In the genomic region with DNA sequence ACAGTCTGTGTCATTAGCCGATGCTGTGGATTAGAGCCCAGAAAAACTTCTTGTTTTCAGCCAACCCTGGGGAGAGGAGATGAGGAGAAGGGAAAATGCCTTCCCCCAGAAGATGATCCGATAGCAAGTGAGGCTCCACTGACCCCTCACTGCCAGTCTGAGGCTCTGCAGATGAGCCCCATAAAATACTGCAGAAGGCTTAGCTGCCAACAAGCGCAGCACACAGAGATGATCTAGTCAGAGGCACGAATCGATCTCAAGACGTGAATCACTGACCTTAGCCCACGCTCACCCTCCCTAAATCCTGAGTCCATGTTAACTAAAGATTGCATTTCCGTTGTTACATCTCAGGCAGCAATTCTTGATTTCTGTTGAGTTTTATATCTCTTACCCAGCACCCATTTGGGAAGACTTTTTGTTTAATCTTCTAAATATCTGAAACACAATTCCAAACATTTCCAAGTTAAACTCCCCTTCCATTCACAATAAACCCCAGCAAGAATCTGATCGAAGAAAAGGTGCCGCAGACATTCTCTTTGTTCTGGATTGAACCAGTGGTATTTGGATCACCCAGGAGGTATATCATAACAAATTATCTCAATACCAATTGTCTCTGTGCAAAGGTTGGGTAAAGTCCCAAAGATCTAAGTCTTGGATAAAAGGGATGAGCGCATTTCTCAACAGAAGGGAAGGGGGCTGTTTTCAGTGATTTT, we compare ENCODE assay signal across 28 cellular contexts. TPM values are rescaled to one million over a fixed set of nuclear protein-coding genes. Genes with fewer than 3 reads are reported as not detected.
A peak's percentile ranks its signal among the peaks of the same experiment; 100 is the strongest.
DNase-seq lines count a peak whose midpoint lies in the region; ATAC-seq and TF ChIP-seq lines count a peak whose summit lies in the region.
"Had no signal": no experiment of that assay in that cellular context is flagged by ENCODE, and none has a peak within 500 bp of the region (broad histone marks: within the 10 kb centered on the region; RNA-seq: fewer than 3 reads in every experiment).

No MANE protein-coding gene starts in this region.

- H3K9me3 ChIP-seq in uterus: no peaks in the 10 kb centered on the region
- H3K9me3 ChIP-seq: breast epithelium, colonic mucosa, esophagus muscularis mucosa had no signal

- peak in 1 of 2 experiments; percentile 26; a peak in 1 of 4 replicates for TF ChIP-seq CTCF in GM23338 (conservative IDR thresholded peaks at IDR 0.05; ENCODE audit: low read depth in 2 of 2)
- no peak for TF ChIP-seq CTCF in fibroblast of the aortic adventitia (IDR thresholded peaks at IDR 0.05; ENCODE audit: insufficient read depth, low read length)
- TF ChIP-seq CTCF in uterus (IDR thresholded peaks at IDR 0.05): no peak
- no peak for TF ChIP-seq CTCF in natural killer cell (IDR thresholded peaks at IDR 0.05)

- H4K20me1 ChIP-seq in GM23338 (replicated peaks; ENCODE audit: insufficient read depth): no peaks in the 10 kb centered on the region

- H3K27ac ChIP-seq in GM23338 (ENCODE audit: low read depth) (no peak overlapping the region), uterus (peak overlapping the region; percentile 9 to 57)
- H3K27ac ChIP-seq: breast epithelium, colonic mucosa, esophagus muscularis mucosa, VCaP had no signal

- no peaks in the 10 kb centered on the region for H3K9me3 Mint-ChIP-seq in GM23338
- H3K9me3 Mint-ChIP-seq in natural killer cell: no peaks in the 10 kb centered on the region
- H3K9me3 Mint-ChIP-seq in activated naive CD4-positive, alpha-beta T cell treated with anti-CD3 and anti-CD28 coated beads for 36 hours: no peaks in the 10 kb centered on the region
- H3K9me3 Mint-ChIP-seq: activated CD4-positive, alpha-beta T cell treated with anti-CD3 and anti-CD28 coated beads, Interleukin-2, amount 10 ng/mL, durations not matched to agents 7 days and 5 days; activated naive CD4-positive, alpha-beta T cell treated with anti-CD3 and anti-CD28 coated beads, Interleukin-2, amount 10 ng/mL, durations not matched to agents 7 days and 5 days; CD4-positive, CD25-positive, alpha-beta regulatory T cell; effector memory CD8-positive, alpha-beta T cell had no signal

- H3K27me3 Mint-ChIP-seq in GM23338 (ENCODE audit: insufficient read depth, low read depth, poor library complexity): peaks cover 5% of the 10 kb centered on the region
- peaks cover 15 to 25% of the 10 kb centered on the region in 2 donors for H3K27me3 Mint-ChIP-seq in natural killer cell (ENCODE audit: low read depth in 2 of 2)
- H3K27me3 Mint-ChIP-seq in activated naive CD4-positive, alpha-beta T cell treated with anti-CD3 and anti-CD28 coated beads for 36 hours (ENCODE audit: low read depth): peaks cover 12% of the 10 kb centered on the region

- TF ChIP-seq POLR2A in uterus (IDR thresholded peaks at IDR 0.05): no peak

- peaks cover 48% of the 10 kb centered on the region for H3K4me1 ChIP-seq in GM23338 (ENCODE audit: insufficient read depth)
- no peaks in the 10 kb centered on the region for H3K4me1 ChIP-seq in uterus
- H3K4me1 ChIP-seq: breast epithelium, colonic mucosa, esophagus muscularis mucosa had no signal

- H3K27ac Mint-ChIP-seq in GM23338 (no peak overlapping the region; the same call in 1 of the 2 replicates), natural killer cell (no peak overlapping the region)
- H3K27ac Mint-ChIP-seq in activated naive CD4-positive, alpha-beta T cell treated with anti-CD3 and anti-CD28 coated beads for 36 hours: no peak overlapping the region
- H3K27ac Mint-ChIP-seq: activated CD4-positive, alpha-beta T cell treated with anti-CD3 and anti-CD28 coated beads, Interleukin-2, amount 10 ng/mL, durations not matched to agents 7 days and 5 days; activated CD8-positive, alpha-beta memory T cell treated with anti-CD3 and anti-CD28 coated beads, Interleukin-2, amount 10 ng/mL, durations not matched to agents 7 days and 5 days; activated naive CD4-positive, alpha-beta T cell treated with anti-CD3 and anti-CD28 coated beads, Interleukin-2, amount 10 ng/mL, durations not matched to agents 7 days and 5 days; CD4-positive, CD25-positive, alpha-beta regulatory T cell; effector memory CD8-positive, alpha-beta T cell; stimulated activated memory B cell treated with anti-CD40 and anti-IgM and Interleukin-4, amounts not matched to agents 10 μg/mL and 1 μg/mL and 100 μg/mL, for 72 hours had no signal

- no peak overlapping the region for H3K4me3 ChIP-seq in GM23338
- H3K4me3 ChIP-seq in fibroblast of the aortic adventitia (ENCODE audit: low read depth, low read length): no peak overlapping the region
- no peak overlapping the region for H3K4me3 ChIP-seq in uterus
- H3K4me3 ChIP-seq: breast epithelium, colonic mucosa, esophagus muscularis mucosa had no signal

- no peaks in the 10 kb centered on the region for H3K79me2 ChIP-seq in GM23338 (replicated peaks; ENCODE audit: insufficient read depth)

- H3K4me1 Mint-ChIP-seq in GM23338: peaks cover 39% of the 10 kb centered on the region
- no peaks in the 10 kb centered on the region for H3K4me1 Mint-ChIP-seq in natural killer cell
- no peaks in the 10 kb centered on the region for H3K4me1 Mint-ChIP-seq in activated naive CD4-positive, alpha-beta T cell treated with anti-CD3 and anti-CD28 coated beads for 36 hours (ENCODE audit: low read depth)
- H3K4me1 Mint-ChIP-seq: activated CD4-positive, alpha-beta T cell treated with anti-CD3 and anti-CD28 coated beads, Interleukin-2, amount 10 ng/mL, durations not matched to agents 7 days and 5 days; activated CD8-positive, alpha-beta memory T cell treated with anti-CD3 and anti-CD28 coated beads, Interleukin-2, amount 10 ng/mL, durations not matched to agents 7 days and 5 days; activated naive CD4-positive, alpha-beta T cell treated with anti-CD3 and anti-CD28 coated beads, Interleukin-2, amount 10 ng/mL, durations not matched to agents 7 days and 5 days; CD4-positive, CD25-positive, alpha-beta regulatory T cell; stimulated activated memory B cell treated with anti-CD40 and anti-IgM and Interleukin-4, amounts not matched to agents 10 μg/mL and 1 μg/mL and 100 μg/mL, for 72 hours had no signal

- H3K4me3 Mint-ChIP-seq in GM23338: no peak overlapping the region
- no peak overlapping the region for H3K4me3 Mint-ChIP-seq in natural killer cell
- no peak overlapping the region for H3K4me3 Mint-ChIP-seq in activated naive CD4-positive, alpha-beta T cell treated with anti-CD3 and anti-CD28 coated beads for 36 hours
- H3K4me3 Mint-ChIP-seq: activated CD4-positive, alpha-beta T cell treated with anti-CD3 and anti-CD28 coated beads, Interleukin-2, amount 10 ng/mL, durations not matched to agents 7 days and 5 days; activated CD8-positive, alpha-beta memory T cell treated with anti-CD3 and anti-CD28 coated beads, Interleukin-2, amount 10 ng/mL, durations not matched to agents 7 days and 5 days; activated naive CD4-positive, alpha-beta T cell treated with anti-CD3 and anti-CD28 coated beads, Interleukin-2, amount 10 ng/mL, durations not matched to agents 7 days and 5 days; CD4-positive, CD25-positive, alpha-beta regulatory T cell; effector memory CD8-positive, alpha-beta T cell; stimulated activated memory B cell treated with anti-CD40 and anti-IgM and Interleukin-4, amounts not matched to agents 10 μg/mL and 1 μg/mL and 100 μg/mL, for 72 hours had no signal

- peak overlapping the region; percentile 18; the same call in 1 of the 2 replicates for H2AFZ ChIP-seq in GM23338

- peak; percentile 23; the same call in 2 of the 3 replicates for ATAC-seq in GM23338
- no peak for ATAC-seq in natural killer cell
- ATAC-seq in GM19035 (IDR thresholded peaks at IDR 0.05; ENCODE audit: unreplicated experiment): no peak
- ATAC-seq: activated CD8-positive, alpha-beta memory T cell treated with anti-CD3 and anti-CD28 coated beads, Interleukin-2, amount 10 ng/mL, durations not matched to agents 7 days and 5 days; effector memory CD8-positive, alpha-beta T cell; stimulated activated memory B cell treated with anti-CD40 and anti-IgM and Interleukin-4, amounts not matched to agents 10 μg/mL and 1 μg/mL and 100 μg/mL, for 72 hours had no signal

- H3K36me3 ChIP-seq in GM23338 (ENCODE audit: insufficient read depth) (no peaks in the 10 kb centered on the region), uterus (no peaks in the 10 kb centered on the region)
- H3K36me3 ChIP-seq: breast epithelium, colonic mucosa, esophagus muscularis mucosa had no signal

- DNase-seq in GM23338 (ENCODE audit: low spot score) (no peak), fibroblast of the aortic adventitia (ENCODE audit: low read depth) (peak; percentile 4), midbrain (lab: John Stamatoyannopoulos, UW) (peak; percentile 46), uterus (peak; percentile 25 to 53), natural killer cell (no peak)
- no peak for DNase-seq in activated naive CD4-positive, alpha-beta T cell treated with anti-CD3 and anti-CD28 coated beads for 36 hours
- DNase-seq: activated CD4-positive, alpha-beta T cell treated with anti-CD3 and anti-CD28 coated beads, Interleukin-2, amount 10 ng/mL, durations not matched to agents 7 days and 5 days; activated CD8-positive, alpha-beta memory T cell treated with anti-CD3 and anti-CD28 coated beads, Interleukin-2, amount 10 ng/mL, durations not matched to agents 7 days and 5 days; activated naive CD4-positive, alpha-beta T cell treated with anti-CD3 and anti-CD28 coated beads, Interleukin-2, amount 10 ng/mL, durations not matched to agents 7 days and 5 days; CD4-positive, CD25-positive, alpha-beta regulatory T cell; colonic mucosa; effector memory CD8-positive, alpha-beta T cell; KG1; MM.1S; NCI-H1417 treated with DMSO at 0.1 percent for 48 hours; NCI-H2081 treated with DMSO at 0.1 percent for 48 hours; NCI-H446 treated with DMSO at 0.1 percent for 48 hours; occipital lobe; stimulated activated CD4-positive, alpha-beta T cell treated with anti-CD3 and anti-CD28 coated beads, Interleukin-4, amount 100 ng/mL, for 1 hour; T-helper 2 cell had no signal

- H3K9me2 ChIP-seq in GM23338 (ENCODE audit: insufficient read depth): 0 out of 2 replicates have a peak, but pooled peaks cover 4% of the 10 kb centered on the region

- CTCF ChIA-PET in activated naive CD4-positive, alpha-beta T cell treated with anti-CD3 and anti-CD28 coated beads for 36 hours (lab: Charles Lee): no interaction called here

- no peaks in the 10 kb centered on the region for H3F3A ChIP-seq in GM23338 (replicated peaks; ENCODE audit: low read depth)

- H3K4me2 ChIP-seq in GM23338: 0 out of 2 replicates have a peak overlapping the region, but pooled peaks have one; percentile 20

- H3K27me3 ChIP-seq in GM23338 (ENCODE audit: insufficient read depth) (peaks cover 2% of the 10 kb centered on the region; the same call in 1 of the 2 replicates), uterus (no peaks in the 10 kb centered on the region)
- H3K27me3 ChIP-seq: colonic mucosa had no signal

- H3K36me3 Mint-ChIP-seq in GM23338 (ENCODE audit: low read depth) (no peaks in the 10 kb centered on the region), natural killer cell (no peaks in the 10 kb centered on the region)
- no peaks in the 10 kb centered on the region for H3K36me3 Mint-ChIP-seq in activated naive CD4-positive, alpha-beta T cell treated with anti-CD3 and anti-CD28 coated beads for 36 hours (ENCODE audit: low read depth)
- H3K36me3 Mint-ChIP-seq: activated CD8-positive, alpha-beta memory T cell treated with anti-CD3 and anti-CD28 coated beads, Interleukin-2, amount 10 ng/mL, durations not matched to agents 7 days and 5 days; activated naive CD4-positive, alpha-beta T cell treated with anti-CD3 and anti-CD28 coated beads, Interleukin-2, amount 10 ng/mL, durations not matched to agents 7 days and 5 days; CD4-positive, CD25-positive, alpha-beta regulatory T cell; stimulated activated memory B cell treated with anti-CD40 and anti-IgM and Interleukin-4, amounts not matched to agents 10 μg/mL and 1 μg/mL and 100 μg/mL, for 72 hours had no signal

- intact Hi-C loops in uterus (cut with DNase I; ENCODE audit: low total_unique reads): no loop called here
- intact Hi-C loops in natural killer cell (cut with micrococcal nuclease): no loop called here
- intact Hi-C loops in activated naive CD4-positive, alpha-beta T cell treated with anti-CD3 and anti-CD28 coated beads for 36 hours (cut with micrococcal nuclease): no loop called here

RNA-seq across cellular contexts. Expression of a gene that starts 31.3 kb away (rescaled TPM):
- 20.2 and 22.7 TPM in 2 replicates for total RNA-seq in GM23338 (2014; rRNA removed; shearing (Covaris generic))
- 9.0 and 9.4 TPM in 2 replicates for polyA plus RNA-seq in GM23338 (2016; fragmentation: Nextera tagmentation; extraction: Ambion mirVana)
- total RNA-seq in fibroblast of the aortic adventitia (ENCODE audit: low replicate concordance): 0.16 and 2.6 TPM in 2 replicates
- 10 to 100 TPM in 2 of 4 donors, 1 to 10 TPM in 2; 2.1 to 56.0 (median 9.5) TPM for total RNA-seq in uterus
- total RNA-seq in natural killer cell: not detected
- not detected for total RNA-seq in activated naive CD4-positive, alpha-beta T cell treated with anti-CD3 and anti-CD28 coated beads for 36 hours
- total RNA-seq: activated CD4-positive, alpha-beta T cell treated with anti-CD3 and anti-CD28 coated beads, Interleukin-2, amount 10 ng/mL, durations not matched to agents 7 days and 5 days; activated CD8-positive, alpha-beta memory T cell treated with anti-CD3 and anti-CD28 coated beads, Interleukin-2, amount 10 ng/mL, durations not matched to agents 7 days and 5 days; CD4-positive, CD25-positive, alpha-beta regulatory T cell; esophagus muscularis mucosa; G401; lung microvascular endothelial cell; myocyte had no signal
- polyA plus RNA-seq: CD4-positive, CD25-positive, alpha-beta regulatory T cell had no signal

Comparison
In these comparisons a context has a peak if more than half of its experiments do, and no peak if none do; other contexts are left out.
1. DNase-seq: peak in fibroblast of the aortic adventitia (single experiment), midbrain (single experiment) and uterus (2 of 2); none in GM23338 (single experiment), natural killer cell (single experiment) and activated naive CD4-positive, alpha-beta T cell treated with anti-CD3 and anti-CD28 coated beads for 36 hours (single experiment).